Comparison of ENCODE assay signal across 10 cellular contexts in the genomic region with DNA sequence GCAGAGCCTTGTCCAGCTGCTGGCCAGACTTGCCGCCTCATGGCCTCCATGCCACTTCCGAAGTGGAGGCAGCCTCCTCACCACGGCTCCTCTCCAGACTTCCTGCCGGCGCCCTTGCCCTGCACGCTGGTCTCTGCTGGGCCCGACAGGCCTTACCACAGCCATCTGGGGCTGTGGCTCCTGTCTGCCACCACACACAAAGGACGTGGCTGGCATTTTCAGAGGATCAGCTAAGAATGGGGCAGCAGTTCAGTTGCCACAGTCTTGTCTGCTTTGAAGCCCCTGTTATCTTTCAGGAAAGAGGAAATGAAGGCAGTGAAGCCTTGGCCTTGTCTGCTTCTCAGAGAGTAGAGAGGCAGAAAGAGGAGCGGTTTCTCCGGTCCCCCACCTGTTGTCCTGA.
"Had no signal": no experiment of that assay in that cellular context is flagged by ENCODE, and none has a peak within 500 bp of the region (broad histone marks: within the 10 kb centered on the region; RNA-seq: fewer than 3 reads in every experiment).

No MANE protein-coding gene starts in this region.

- H3K27ac ChIP-seq: parathyroid adenoma had no signal

- ATAC-seq: activated CD4-positive, CD25-positive, alpha-beta regulatory T cell treated with anti-CD3 and anti-CD28 coated beads, Interleukin-2, amount 50 U/mL, for 24 hours; activated T-cell treated with anti-CD3 and anti-CD28 coated beads, Interleukin-2, amount 50 U/mL, for 72 hours; natural killer cell; T-cell had no signal

- H3K4me1 ChIP-seq: parathyroid adenoma had no signal

- DNase-seq: activated CD4-positive, alpha-beta T cell treated with anti-CD3 and anti-CD28 coated beads, Interleukin-2, amount 50 U/mL, for 1 hour; activated gamma-delta T cell; activated T-cell treated with anti-CD3 and anti-CD28 coated beads, Interleukin-2, amount 50 U/mL, for 72 hours; effector memory CD4-positive, alpha-beta T cell; mesenchymal stem cell; natural killer cell; stimulated activated naive B cell treated with anti-CD40 and anti-IgM and Interleukin-4, amounts not matched to agents 10 μg/mL and 1 μg/mL and 100 μg/mL, for 72 hours; T-cell had no signal
